Comparison of ENCODE assay signal across 11 cellular contexts in the genomic region with DNA sequence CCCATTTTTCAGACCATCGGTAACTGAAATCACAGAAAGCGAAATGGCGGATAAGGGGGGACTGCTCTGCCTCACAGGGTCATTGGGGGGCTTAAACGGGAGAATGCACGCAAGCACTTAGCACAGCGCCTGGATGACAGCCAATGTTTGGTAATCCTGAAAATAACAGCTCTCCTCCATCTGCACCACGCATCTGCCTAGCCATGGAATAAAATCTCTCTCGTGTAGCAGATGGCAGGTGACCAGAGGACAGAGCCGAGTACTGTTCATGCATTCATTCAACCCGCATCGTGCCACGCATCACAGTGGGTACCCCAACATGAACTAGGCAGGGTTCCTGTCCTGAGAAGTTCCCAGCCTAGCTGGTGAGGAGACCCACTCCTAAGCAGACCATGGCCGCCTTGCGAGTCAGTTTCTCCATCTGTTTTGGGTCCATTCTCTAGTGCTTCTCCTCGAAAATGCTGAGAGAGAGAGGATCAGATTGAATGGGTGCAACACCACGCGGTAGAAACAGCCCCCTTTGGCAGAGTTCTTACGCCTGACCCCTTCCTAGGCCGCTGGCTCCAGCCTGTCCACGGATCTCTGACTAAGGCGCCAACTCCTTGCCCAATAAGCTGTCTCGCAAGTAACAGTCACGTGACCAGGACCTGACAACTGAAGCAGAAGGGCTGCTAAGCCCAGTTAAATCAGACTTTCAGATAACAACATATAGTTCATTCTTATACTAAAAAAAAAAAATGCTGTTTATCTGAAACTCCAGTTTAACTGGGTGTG. TPM values are rescaled to one million over a fixed set of nuclear protein-coding genes. Genes with fewer than 3 reads are reported as not detected.
DNase-seq lines count a peak whose midpoint lies in the region; ATAC-seq, FAIRE-seq and TF ChIP-seq lines count a peak whose summit lies in the region.
"Had no signal": no experiment of that assay in that cellular context is flagged by ENCODE, and none has a peak within 500 bp of the region (broad histone marks: within the 10 kb centered on the region; RNA-seq: fewer than 3 reads in every experiment).

No MANE protein-coding gene starts in this region.

- H3K79me2 ChIP-seq in SK-N-SH (ENCODE audit: insufficient read depth), result no peaks in the 10 kb centered on the region

- H3F3A ChIP-seq in SK-N-SH (replicated peaks; ENCODE audit: insufficient read depth), result no peaks in the 10 kb centered on the region

- peak; percentile 86 for ATAC-seq in left colon
- no peak for ATAC-seq in GM19452 (IDR thresholded peaks at IDR 0.05; ENCODE audit: unreplicated experiment)

- TF ChIP-seq EP300 in transverse colon (IDR thresholded peaks at IDR 0.05; ENCODE audit: low read depth), result no peak
- TF ChIP-seq EP300 in SK-N-SH (IDR thresholded peaks at IDR 0.05; ENCODE audit: borderline replicate concordance in 1 of 2, low read depth in 1 of 2, low read length in 1 of 2), result no peak

- no peak for TF ChIP-seq POLR2A in transverse colon (IDR thresholded peaks at IDR 0.05)

- DNase-seq in NCI-H2171 (lab: John Stamatoyannopoulos, UW), result peak; percentile 95
- DNase-seq in bronchial epithelial cell (ENCODE audit: low read depth), result peak; percentile 50
- DNase-seq in left colon, result peak in 1 of 2 donors; percentile 64
- DNase-seq in transverse colon, result peak; percentile 49
- DNase-seq in NCI-H1436 treated with DMSO at 0.1 percent for 48 hours (lab: John Stamatoyannopoulos, UW), result no peak
- no peak for DNase-seq in NCI-H526 treated with DMSO at 0.1 percent for 48 hours (lab: John Stamatoyannopoulos, UW)
- DNase-seq in SK-N-SH, result no peak
- DNase-seq: activated CD4-positive, CD25-positive, alpha-beta regulatory T cell treated with anti-CD3 and anti-CD28 coated beads, Interleukin-2, amount 50 U/mL, for 72 hours; NK-92 treated with Interleukin-12 subunit alpha and Interleukin-12 subunit beta, amount 100 ng/mL, for 24 hours had no signal

- no peak for TF ChIP-seq RAD21 in SK-N-SH (IDR thresholded peaks at IDR 0.05; ENCODE audit: low read length)

- H2AFZ ChIP-seq in SK-N-SH (ENCODE audit: low read depth), result no peak overlapping the region

- peaks cover 9 to 24% (median 12%) of the 10 kb centered on the region in 4 donors for H3K4me1 ChIP-seq in transverse colon
- peaks cover 4 to 6% of the 10 kb centered on the region in 2 experiments; a peak in 2 of 4 replicates for H3K4me1 ChIP-seq in SK-N-SH (ENCODE audit: control insufficient read depth in 1 of 2, insufficient read depth in 2 of 2, low read depth in 1 of 2, low read length in 1 of 2)
- H3K4me1 ChIP-seq: adrenal gland had no signal

- H3K27me3 ChIP-seq in bronchial epithelial cell (ENCODE audit: control insufficient read depth, insufficient read depth, low read length) (no peaks in the 10 kb centered on the region), transverse colon (no peaks in the 10 kb centered on the region), SK-N-SH (ENCODE audit: insufficient read depth) (no peaks in the 10 kb centered on the region)
- H3K27me3 ChIP-seq: adrenal gland had no signal

- H3K4me3 ChIP-seq in bronchial epithelial cell (ENCODE audit: low read depth, low read length), result no peak overlapping the region
- no peak overlapping the region for H3K4me3 ChIP-seq in transverse colon
- H3K4me3 ChIP-seq in SK-N-SH (ENCODE audit: low read depth in 2 of 2, low read length in 1 of 2), result no peak overlapping the region
- H3K4me3 ChIP-seq: adrenal gland had no signal

- H3K9me3 ChIP-seq in transverse colon (peaks cover 0 to 3% of the 10 kb centered on the region in 2 donors), SK-N-SH (peaks cover 7% of the 10 kb centered on the region; the same call in 1 of the 2 replicates)
- H3K9me3 ChIP-seq: adrenal gland had no signal

- no peak overlapping the region for H3K4me2 ChIP-seq in SK-N-SH

- intact Hi-C loops in left colon (cut with DNase I, micrococcal nuclease) (no loop called here), transverse colon (cut with DNase I; ENCODE audit: low total_unique reads) (no loop called here)

- TF ChIP-seq CTCF in bronchial epithelial cell (IDR thresholded peaks at IDR 0.05; ENCODE audit: insufficient read depth, low read length, severe bottlenecking) (no peak), transverse colon (IDR thresholded peaks at IDR 0.05) (no peak), SK-N-SH (IDR thresholded peaks at IDR 0.05) (no peak)

- H3K36me3 ChIP-seq in bronchial epithelial cell (ENCODE audit: control insufficient read depth, insufficient read depth, low read length) (no peaks in the 10 kb centered on the region), transverse colon (no peaks in the 10 kb centered on the region), SK-N-SH (replicated peaks in 1 of 2; ENCODE audit: control insufficient read depth in 1 of 2, insufficient read depth in 2 of 2, low read length in 1 of 2) (no peaks in the 10 kb centered on the region)
- H3K36me3 ChIP-seq: adrenal gland had no signal

- CTCF ChIA-PET in SK-N-SH (lab: Yijun Ruan, JAX), result interaction anchor here (0.8 to 2.6 kb wide), 2 partner anchors 47 to 116 kb away, joined by 3 to 9 read pairs; no protein-coding TSS in a partner anchor

- H3K9me2 ChIP-seq in SK-N-SH, result no peaks in the 10 kb centered on the region

- no peak for FAIRE-seq in bronchial epithelial cell (lab: Jason Lieb, UNC)

- no peak overlapping the region for H3K9ac ChIP-seq in SK-N-SH

- H4K20me1 ChIP-seq in SK-N-SH (ENCODE audit: insufficient read depth), result no peaks in the 10 kb centered on the region

- POLR2A ChIA-PET in SK-N-SH (lab: Yijun Ruan, JAX), result no interaction called here

- H3K27ac ChIP-seq in transverse colon (peak overlapping the region; percentile 30 to 67 (median 64)), SK-N-SH (ENCODE audit: low read depth in 2 of 2, low read length in 1 of 2) (no peak overlapping the region)

- in situ Hi-C loops in transverse colon (cut with MboI; ENCODE audit: low pct_ligation_motif_present in 1 of 4, low pct_unique_long_range_greater_than_20kb in 1 of 4, low sequenced_read_pairs in 3 of 4), result no loop called here

- 60 to 70% methylated on average over 9 to 23 of the region's 23 CpGs for WGBS in transverse colon (ENCODE audit: low coverage in 1 of 2), 2 donors
- 82% methylated on average over 18 of the region's 23 CpGs for WGBS in SK-N-SH (ENCODE audit: low lambda C conversion rate)

TF ChIP-seq in SK-N-SH, 30 proteins besides CTCF, POLR2A, EP300 and RAD21:
- TF ChIP-seq SIN3A (IDR thresholded peaks at IDR 0.05; ENCODE audit: borderline replicate concordance, low read depth, low read length) (no peak), MEF2A (IDR thresholded peaks at IDR 0.05; ENCODE audit: borderline replicate concordance, low read depth) (no peak), GABPA (IDR thresholded peaks at IDR 0.05; ENCODE audit: low read depth) (no peak), FOXJ3 (CRISPR knock-in tag; IDR thresholded peaks at IDR 0.05) (no peak), YY1 (IDR thresholded peaks at IDR 0.05; ENCODE audit: low read depth) (no peak), CHD2 (IDR thresholded peaks at IDR 0.05; ENCODE audit: low read length, partially characterized antibody) (no peak), EZH2phosphoT487 (IDR thresholded peaks at IDR 0.05; ENCODE audit: borderline replicate concordance, low read depth) (no peak)
- TF ChIP-seq, protein P1, sequence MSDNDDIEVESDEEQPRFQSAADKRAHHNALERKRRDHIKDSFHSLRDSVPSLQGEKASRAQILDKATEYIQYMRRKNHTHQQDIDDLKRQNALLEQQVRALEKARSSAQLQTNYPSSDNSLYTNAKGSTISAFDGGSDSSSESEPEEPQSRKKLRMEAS (IDR thresholded peaks at IDR 0.05; ENCODE audit: low read depth), result no peak
- TF ChIP-seq, protein P2, sequence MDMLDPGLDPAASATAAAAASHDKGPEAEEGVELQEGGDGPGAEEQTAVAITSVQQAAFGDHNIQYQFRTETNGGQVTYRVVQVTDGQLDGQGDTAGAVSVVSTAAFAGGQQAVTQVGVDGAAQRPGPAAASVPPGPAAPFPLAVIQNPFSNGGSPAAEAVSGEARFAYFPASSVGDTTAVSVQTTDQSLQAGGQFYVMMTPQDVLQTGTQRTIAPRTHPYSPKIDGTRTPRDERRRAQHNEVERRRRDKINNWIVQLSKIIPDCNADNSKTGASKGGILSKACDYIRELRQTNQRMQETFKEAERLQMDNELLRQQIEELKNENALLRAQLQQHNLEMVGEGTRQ (IDR thresholded peaks at IDR 0.05; ENCODE audit: borderline replicate concordance, low read depth, low read length), result no peak

RNA-seq across cellular contexts. Expression of a gene that starts 7.3 kb away (rescaled TPM):
- total RNA-seq in bronchial epithelial cell (not detected in 2 replicates), left colon (1 to 10 TPM in 1 of 2 donors, under 1 TPM in 1; 0.58 to 1.1 TPM), transverse colon (1 to 10 TPM in 3 of 4 donors, not detected in 1; 1.1 to 1.6 (median 1.6) TPM)
- not detected in 2 replicates for polyA plus RNA-seq in SK-N-SH (2012; rRNA removed)
- polyA plus RNA-seq in SK-N-SH (2012; cell fraction: cytosol; rRNA removed), result not detected in 2 replicates
- 0.02 and 0.04 TPM in 2 replicates for polyA plus RNA-seq in SK-N-SH (2012; cell fraction: nucleus; rRNA removed)

Comparison
In these comparisons a context has a peak if more than half of its experiments do, and no peak if none do; other contexts are left out.
1. DNase-seq: peak in NCI-H2171 (single experiment), bronchial epithelial cell (single experiment) and transverse colon (single experiment); none in NCI-H1436 treated with DMSO at 0.1 percent for 48 hours (single experiment), NCI-H526 treated with DMSO at 0.1 percent for 48 hours (single experiment) and SK-N-SH (single experiment).
2. H3K27ac ChIP-seq: peak in transverse colon (4 of 4); none in SK-N-SH (0 of 2).